8 cellular contexts compared by ENCODE assay signal in the genomic region with DNA sequence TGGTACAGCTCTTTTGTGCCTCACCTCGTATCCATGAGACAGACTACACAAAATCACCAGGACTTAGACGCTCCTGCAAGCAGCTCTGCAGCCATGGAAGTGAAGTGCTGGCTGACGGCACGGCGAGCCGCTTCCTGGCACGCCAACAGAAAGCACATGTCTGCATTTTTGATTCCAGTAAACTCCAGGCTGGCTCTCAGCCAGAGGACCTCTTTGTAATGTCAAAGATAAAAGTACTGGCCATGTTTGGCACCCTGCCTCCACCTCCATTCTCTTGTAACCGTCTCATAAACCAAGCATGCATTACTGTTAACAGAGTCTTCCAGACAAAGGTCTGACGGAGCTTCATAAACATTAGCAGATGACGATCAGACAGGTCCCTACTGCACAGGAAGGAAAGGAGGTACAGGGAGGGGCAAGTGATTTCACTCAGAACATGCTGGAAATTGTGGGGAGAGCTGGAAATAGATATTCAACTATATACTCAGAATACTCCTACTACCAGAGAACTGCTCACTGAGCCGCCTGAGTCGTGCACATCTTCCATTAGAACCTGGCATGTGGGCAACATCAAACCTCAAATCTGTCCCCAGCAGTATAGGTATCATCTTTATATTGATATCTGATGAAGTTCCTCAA.
DNase-seq lines count a peak whose midpoint lies in the region; ATAC-seq and TF ChIP-seq lines count a peak whose summit lies in the region.

No MANE protein-coding gene starts in this region.

- H3K4me3 ChIP-seq in epithelial cell of esophagus (ENCODE audit: low read length) = no peak overlapping the region

- BruUV-seq in Calu3 (replicated peaks; lab: Mats Ljungman, UMichigan) = no TSS peak

- H3K36me3 Mint-ChIP-seq in Calu3 (ENCODE audit: insufficient read depth, unreplicated experiment) (no peaks in the 10 kb centered on the region), H9 (ENCODE audit: insufficient read depth in 1 of 3, low read depth in 3 of 3) (no peaks in the 10 kb centered on the region; a peak in 1 of 7 replicates)
- H3K36me3 Mint-ChIP-seq in stimulated activated memory B cell treated with anti-CD40 and anti-IgM and Interleukin-4, amounts not matched to agents 10 μg/mL and 1 μg/mL and 100 μg/mL, for 72 hours = peaks cover 32% of the 10 kb centered on the region

- no peak overlapping the region for H3K27ac ChIP-seq in H9 (ENCODE audit: insufficient read length, low read depth, low read length)

- H3K9ac ChIP-seq in H9 (ENCODE audit: extremely low read depth, insufficient read length, low read length) = no peak overlapping the region

- no peaks in the 10 kb centered on the region for H3K4me1 ChIP-seq in H9 (ENCODE audit: insufficient read depth, low read length)

- H3K27ac Mint-ChIP-seq in Calu3 (ENCODE audit: unreplicated experiment) (no peak overlapping the region), H9 (0 out of 7 replicates have a peak overlapping the region, but pooled peaks of 1 of the 3 experiments have one; percentile 49)
- H3K27ac Mint-ChIP-seq in stimulated activated memory B cell treated with anti-CD40 and anti-IgM and Interleukin-4, amounts not matched to agents 10 μg/mL and 1 μg/mL and 100 μg/mL, for 72 hours = no peak overlapping the region

- H2BK15ac ChIP-seq in H9 (ENCODE audit: low read depth, low read length) = no peak overlapping the region

- no peaks in the 10 kb centered on the region for H4K20me1 ChIP-seq in H9 (ENCODE audit: control insufficient read depth, insufficient read depth, insufficient read length)

- no peaks in the 10 kb centered on the region for H3K79me2 ChIP-seq in H9 (ENCODE audit: insufficient read depth, low read length)

- H3K79me1 ChIP-seq in H9 (ENCODE audit: insufficient read depth, low read depth, low read length, poor library complexity, severe bottlenecking) = no peaks in the 10 kb centered on the region

- intact Hi-C loops in Calu3 (cut with micrococcal nuclease; ENCODE audit: unreplicated experiment) = no loop called here

- CTCF ChIA-PET in Calu3 (lab: Charles Lee) = no interaction called here

- no peak overlapping the region for H2AK5ac ChIP-seq in H9 (ENCODE audit: insufficient read length, low read length)

- H3K9me3 Mint-ChIP-seq in Calu3 (ENCODE audit: low read depth, unreplicated experiment) (no peaks in the 10 kb centered on the region), H9 (no peaks in the 10 kb centered on the region)
- H3K9me3 Mint-ChIP-seq in stimulated activated memory B cell treated with anti-CD40 and anti-IgM and Interleukin-4, amounts not matched to agents 10 μg/mL and 1 μg/mL and 100 μg/mL, for 72 hours = no peaks in the 10 kb centered on the region

- no peak overlapping the region for H4K91ac ChIP-seq in H9 (ENCODE audit: insufficient read length, low read depth, low read length)

- H3K23me2 ChIP-seq in H9 (ENCODE audit: insufficient read length, low read depth, low read length, poor library complexity, severe bottlenecking) = no peaks in the 10 kb centered on the region

- no peak for TF ChIP-seq CTCF in Calu3 (IDR thresholded peaks at IDR 0.05; ENCODE audit: unreplicated experiment)
- TF ChIP-seq CTCF in epithelial cell of esophagus (IDR thresholded peaks at IDR 0.05; ENCODE audit: insufficient read depth, low read depth, low read length, missing control alignments) = no peak
- TF ChIP-seq CTCF in H9 (conservative IDR thresholded peaks at IDR 0.05) = no peak

- H4K5ac ChIP-seq in H9 (ENCODE audit: insufficient read length, low read depth, low read length) = no peak overlapping the region

- H3K23ac ChIP-seq in H9 (ENCODE audit: insufficient read length, low read depth, low read length) = no peak overlapping the region

- H3K9me3 ChIP-seq in H9 (ENCODE audit: control insufficient read depth, low read depth, low read length) = no peaks in the 10 kb centered on the region

- H2BK120ac ChIP-seq in H9 (ENCODE audit: low read depth, low read length, poor library complexity, severe bottlenecking) = no peak overlapping the region

- DNase-seq in Calu3 = peak; percentile 21
- peak; percentile 94 for DNase-seq in NCI-H345 treated with DMSO at 0.1 percent for 48 hours (lab: John Stamatoyannopoulos, UW; ENCODE audit: unreplicated experiment)
- peak; percentile 82 for DNase-seq in epithelial cell of esophagus (ENCODE audit: low read depth)
- DNase-seq in non-pigmented ciliary epithelial cell (ENCODE audit: low read depth) = peak; percentile 100
- no peak for DNase-seq in stimulated activated CD4-positive, alpha-beta T cell treated with anti-CD3 and anti-CD28 coated beads, Interleukin-1b, Interleukin-23, amount 100 ng/mL, for 48 hours
- DNase-seq in H9 = no peak

- no peak overlapping the region for H4K8ac ChIP-seq in H9 (replicated peaks; ENCODE audit: insufficient read length, low read depth, low read length)

- H3K27me3 Mint-ChIP-seq in Calu3 (ENCODE audit: unreplicated experiment) (no peaks in the 10 kb centered on the region), H9 (ENCODE audit: low read depth) (no peaks in the 10 kb centered on the region; the same call in 1 of the 2 replicates)
- no peaks in the 10 kb centered on the region for H3K27me3 Mint-ChIP-seq in stimulated activated memory B cell treated with anti-CD40 and anti-IgM and Interleukin-4, amounts not matched to agents 10 μg/mL and 1 μg/mL and 100 μg/mL, for 72 hours

- ATAC-seq in stimulated activated memory B cell treated with anti-CD40 and anti-IgM and Interleukin-4, amounts not matched to agents 10 μg/mL and 1 μg/mL and 100 μg/mL, for 72 hours = no peak
- ATAC-seq in HG03460 (IDR thresholded peaks at IDR 0.05; ENCODE audit: unreplicated experiment) = no peak

- no peak overlapping the region for H2BK12ac ChIP-seq in H9 (ENCODE audit: insufficient read length, low read depth, low read length)

- no peak overlapping the region for H2BK20ac ChIP-seq in H9 (ENCODE audit: low read depth, low read length, poor library complexity, severe bottlenecking)

- H3K56ac ChIP-seq in H9 (ENCODE audit: insufficient read length, low read depth, low read length) = no peak overlapping the region

- H3K4me1 Mint-ChIP-seq in Calu3 (ENCODE audit: low read depth, unreplicated experiment) = no peaks in the 10 kb centered on the region
- no peaks in the 10 kb centered on the region for H3K4me1 Mint-ChIP-seq in stimulated activated memory B cell treated with anti-CD40 and anti-IgM and Interleukin-4, amounts not matched to agents 10 μg/mL and 1 μg/mL and 100 μg/mL, for 72 hours
- no peaks in the 10 kb centered on the region for H3K4me1 Mint-ChIP-seq in H9

- no peak overlapping the region for H2BK5ac ChIP-seq in H9 (ENCODE audit: insufficient read length, low read length)

- H3K27me3 ChIP-seq in H9 (ENCODE audit: insufficient read depth, low read length) = no peaks in the 10 kb centered on the region

- no peak overlapping the region for H3K14ac ChIP-seq in H9 (ENCODE audit: insufficient read depth, low read length)

- no CpG with 5 or more reads among the region's 12 CpGs for WGBS in H9 (ENCODE audit: extremely low coverage, insufficient read length, low lambda C conversion rate)

- no peak overlapping the region for H3K18ac ChIP-seq in H9 (ENCODE audit: insufficient read length, low read depth, low read length)

- H3K4me2 ChIP-seq in H9 (ENCODE audit: insufficient read depth, insufficient read length, low read length) = no peak overlapping the region

- no peak overlapping the region for H2AFZ ChIP-seq in H9 (ENCODE audit: low read length)

- H3T11ph ChIP-seq in H9 (ENCODE audit: low read length) = no peak overlapping the region

- H3K4me3 Mint-ChIP-seq in Calu3 (ENCODE audit: low read depth, unreplicated experiment) (no peak overlapping the region), H9 (no peak overlapping the region)
- H3K4me3 Mint-ChIP-seq in stimulated activated memory B cell treated with anti-CD40 and anti-IgM and Interleukin-4, amounts not matched to agents 10 μg/mL and 1 μg/mL and 100 μg/mL, for 72 hours = no peak overlapping the region

- no peak overlapping the region for H3K4ac ChIP-seq in H9 (ENCODE audit: low read depth, low read length)

Comparison
In these comparisons a context has a peak if more than half of its experiments do, and no peak if none do; other contexts are left out.
1. DNase-seq: peak in Calu3 (single experiment), NCI-H345 treated with DMSO at 0.1 percent for 48 hours (single experiment), epithelial cell of esophagus (single experiment) and non-pigmented ciliary epithelial cell (single experiment); none in stimulated activated CD4-positive, alpha-beta T cell treated with anti-CD3 and anti-CD28 coated beads, Interleukin-1b, Interleukin-23, amount 100 ng/mL, for 48 hours (single experiment) and H9 (single experiment).